Comparison of ENCODE assay signal across 8 cellular contexts in the genomic region with DNA sequence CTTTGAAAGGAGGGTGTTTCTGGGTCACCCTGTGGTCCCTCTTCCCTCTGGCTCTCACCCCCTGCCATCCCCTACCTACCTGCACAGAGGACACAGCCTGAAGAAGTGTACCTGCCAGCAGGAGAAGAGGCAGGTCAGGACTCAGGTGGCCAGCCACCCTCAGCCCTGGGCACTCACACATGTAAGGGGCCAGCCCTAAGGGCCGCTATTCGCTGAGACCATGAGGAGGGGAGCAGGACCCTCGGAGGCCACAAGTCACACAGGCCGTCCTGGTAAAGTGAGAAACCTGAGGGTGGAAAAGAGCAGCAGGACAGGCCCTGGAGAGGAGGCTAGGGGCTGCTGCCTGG. TPM values are rescaled to one million over a fixed set of nuclear protein-coding genes. Genes with fewer than 3 reads are reported as not detected.
DNase-seq lines count a peak whose midpoint lies in the region; ATAC-seq and TF ChIP-seq lines count a peak whose summit lies in the region.

No MANE protein-coding gene starts in this region.

- H3K36me3 Mint-ChIP-seq in Calu3 (ENCODE audit: insufficient read depth, unreplicated experiment) (peaks cover 50% of the 10 kb centered on the region), neural progenitor cell (peaks cover 16% of the 10 kb centered on the region)

- CTCF ChIA-PET in Calu3 (lab: Charles Lee), result interaction anchor here (1.1 to 2.6 kb wide), 2 partner anchors 19 to 32 kb away, joined by 3 to 21 read pairs; a partner anchor contains a TSS
- CTCF ChIA-PET in IMR-90 (lab: Yijun Ruan, JAX), result interaction anchor here (0.6 to 1.1 kb wide), 3 partner anchors 16 to 21 kb away, joined by 3 to 4 read pairs (median 3); no protein-coding TSS in a partner anchor

- H3K4me3 ChIP-seq in IMR-90 (ENCODE audit: insufficient read depth, low read depth, low read length), result peak overlapping the region; percentile 66
- peak overlapping the region; percentile 83 to 85 for H3K4me3 ChIP-seq in duodenal mucosa (ENCODE audit: low read depth in 1 of 2, low read length in 2 of 2)
- peak overlapping the region; percentile 53 for H3K4me3 ChIP-seq in neural progenitor cell

- peak overlapping the region; percentile 94 for H3K4ac ChIP-seq in IMR-90 (ENCODE audit: low read depth, low read length)

- ATAC-seq in IMR-90 (ENCODE audit: low read depth), result no peak
- ATAC-seq in HG02973 (IDR thresholded peaks at IDR 0.05; ENCODE audit: unreplicated experiment), result no peak

- peak overlapping the region; percentile 93; the same call in 1 of the 2 replicates for H3K14ac ChIP-seq in IMR-90 (replicated peaks; ENCODE audit: low read depth, low read length)

- H3K27me3 ChIP-seq in IMR-90 (ENCODE audit: control insufficient read depth, insufficient read depth, low read length) (no peaks in the 10 kb centered on the region), duodenal mucosa (ENCODE audit: control insufficient read depth in 1 of 2, insufficient read depth in 2 of 2, low read length in 2 of 2) (no peaks in the 10 kb centered on the region), neural progenitor cell (peaks cover 29% of the 10 kb centered on the region)

- peaks cover 20% of the 10 kb centered on the region; the same call in 1 of the 2 replicates for H3K9me1 ChIP-seq in IMR-90 (ENCODE audit: insufficient read depth, low read length)

- H3K4me1 ChIP-seq in IMR-90 (ENCODE audit: control insufficient read depth, insufficient read depth, low read length) (peaks cover 13% of the 10 kb centered on the region), duodenal mucosa (ENCODE audit: control insufficient read depth in 1 of 2, insufficient read depth in 2 of 2, low read length in 2 of 2) (peaks cover 21 to 23% of the 10 kb centered on the region in 2 donors), neural progenitor cell (peaks cover 14% of the 10 kb centered on the region)

- H3K4me2 ChIP-seq in IMR-90 (ENCODE audit: low read depth, low read length) (peak overlapping the region; percentile 99), neural progenitor cell (peak overlapping the region; percentile 85)

- peaks cover 14% of the 10 kb centered on the region for H3F3A ChIP-seq in neural progenitor cell (ENCODE audit: low read depth)

- no TSS peak for BruUV-seq in Calu3 (replicated peaks; lab: Mats Ljungman, UMichigan)
- no TSS peak for BruUV-seq in IMR-90 (replicated peaks; lab: Mats Ljungman, UMichigan)

- peak overlapping the region; percentile 54; the same call in 1 of the 2 replicates for H2BK120ac ChIP-seq in IMR-90 (ENCODE audit: low read depth, low read length)

- H2BK20ac ChIP-seq in IMR-90 (ENCODE audit: low read depth, low read length), result no peak overlapping the region

- H3K23ac ChIP-seq in IMR-90 (ENCODE audit: low read depth, low read length), result peak overlapping the region; percentile 70

- H2AFZ ChIP-seq in IMR-90 (replicated peaks; ENCODE audit: low read length, poor library complexity) (peak overlapping the region; percentile 96), neural progenitor cell (replicated peaks) (peak overlapping the region; percentile 60)

- no peak overlapping the region for H2BK15ac ChIP-seq in IMR-90 (ENCODE audit: low read depth, low read length)

- intact Hi-C loops in Calu3 (cut with micrococcal nuclease; ENCODE audit: unreplicated experiment) (loop anchor here (1.0 to 2.0 kb wide), 2 partner anchors 15 to 49 kb away; a partner anchor contains a TSS), IMR-90 (cut with micrococcal nuclease) (loop anchor here (1.0 kb wide), 1 partner anchor 16 kb away; no protein-coding TSS in a partner anchor)

- peaks cover 13% of the 10 kb centered on the region for H3K79me2 ChIP-seq in neural progenitor cell (ENCODE audit: low read depth)

- WGBS in IMR-90 (ENCODE audit: extremely low coverage in 2 of 2, insufficient read length in 1 of 2), 2 experiments, result no CpG with 5 or more reads among the region's 4 CpGs

- no peak for TF ChIP-seq POLR2A in IMR-90 (IDR thresholded peaks at IDR 0.05; ENCODE audit: low read depth, low read length)

- H3K36me3 ChIP-seq in IMR-90 (ENCODE audit: control insufficient read depth, insufficient read depth, low read length) (peaks cover 18% of the 10 kb centered on the region; the same call in 1 of the 2 replicates), duodenal mucosa (ENCODE audit: control insufficient read depth in 1 of 2, insufficient read depth in 2 of 2, low read length in 2 of 2) (peaks cover 3 to 20% of the 10 kb centered on the region in 2 donors), neural progenitor cell (no peaks in the 10 kb centered on the region)

- dilution Hi-C loops in IMR-90 (cut with HindIII; ENCODE audit: low sequenced_read_pairs, unreplicated experiment), result no loop called here

- H3K9me3 ChIP-seq in IMR-90 (ENCODE audit: control insufficient read depth, insufficient read depth, low read length) (no peaks in the 10 kb centered on the region), duodenal mucosa (ENCODE audit: control insufficient read depth in 1 of 2, low read length in 2 of 2) (no peaks in the 10 kb centered on the region), neural progenitor cell (ENCODE audit: low read depth) (no peaks in the 10 kb centered on the region)

- POLR2A ChIA-PET in IMR-90 (lab: Charles Lee; ENCODE audit: unreplicated experiment), result no interaction called here

- no peak overlapping the region for H3K56ac ChIP-seq in IMR-90 (ENCODE audit: extremely low read depth, insufficient read depth, low read length)

- peaks cover 13 to 31% of the 10 kb centered on the region in 2 experiments for H3K79me1 ChIP-seq in IMR-90 (ENCODE audit: low read depth in 1 of 2, low read length in 2 of 2)

- peak overlapping the region; percentile 79 for H4K5ac ChIP-seq in IMR-90 (ENCODE audit: low read depth, low read length)

- H3K27ac Mint-ChIP-seq in Calu3 (ENCODE audit: unreplicated experiment), result peak overlapping the region; percentile 88
- peak overlapping the region; percentile 61 for H3K27ac Mint-ChIP-seq in neural progenitor cell

- peak overlapping the region; percentile 99 for H2AK9ac ChIP-seq in IMR-90 (replicated peaks; ENCODE audit: low read depth, low read length, poor library complexity)

- H3K18ac ChIP-seq in IMR-90 (ENCODE audit: low read depth, low read length), result peak overlapping the region; percentile 12

- H4K20me1 ChIP-seq in IMR-90 (ENCODE audit: insufficient read depth, low read length) (no peaks in the 10 kb centered on the region), neural progenitor cell (ENCODE audit: low read depth) (no peaks in the 10 kb centered on the region)

- peak overlapping the region; percentile 95 for H2AK5ac ChIP-seq in IMR-90 (ENCODE audit: low read depth, low read length)

- peak overlapping the region; percentile 94 to 96 for H4K8ac ChIP-seq in IMR-90 (ENCODE audit: low read depth in 2 of 2, low read length in 2 of 2)

- TF ChIP-seq RAD21 in IMR-90 (IDR thresholded peaks at IDR 0.05; ENCODE audit: low read length), result no peak

- H3K4me3 Mint-ChIP-seq in Calu3 (ENCODE audit: low read depth, unreplicated experiment), result peak overlapping the region; percentile 90
- H3K4me3 Mint-ChIP-seq in neural progenitor cell, result peak overlapping the region; percentile 93

- H3K27me3 Mint-ChIP-seq in Calu3 (ENCODE audit: unreplicated experiment), result peaks cover 10% of the 10 kb centered on the region
- H3K27me3 Mint-ChIP-seq in neural progenitor cell (ENCODE audit: insufficient read depth, low read depth), result peaks cover 14% of the 10 kb centered on the region

- DNase-seq in Calu3, result no peak
- no peak for DNase-seq in IMR-90
- no peak for DNase-seq in neural progenitor cell (ENCODE audit: low spot score)
- no peak for DNase-seq in NCI-H1694 (lab: John Stamatoyannopoulos, UW)
- no peak for DNase-seq in activated effector memory CD4-positive, alpha-beta T cell treated with Interleukin-2 at 50 U/mL for 16 hours
- no peak for DNase-seq in KBM-7

- peak overlapping the region; percentile 76 for H3K9ac ChIP-seq in IMR-90 (ENCODE audit: low read depth, low read length)
- H3K9ac ChIP-seq in duodenal mucosa (ENCODE audit: low read depth in 1 of 2, low read length in 2 of 2), result peak overlapping the region; percentile 83 to 85
- H3K9ac ChIP-seq in neural progenitor cell, result peak overlapping the region; percentile 42

- in situ Hi-C loops in IMR-90 (cut with MboI; ENCODE audit: low sequenced_read_pairs), result no loop called here
- in situ Hi-C loops in KBM-7 (cut with MboI; ENCODE audit: low pct_unique_long_range_greater_than_20kb, low sequenced_read_pairs), result no loop called here

- H4K91ac ChIP-seq in IMR-90 (ENCODE audit: insufficient read depth, low read depth, low read length), result peak overlapping the region; percentile 85

- H3K4me1 Mint-ChIP-seq in Calu3 (ENCODE audit: low read depth, unreplicated experiment) (peaks cover 17% of the 10 kb centered on the region), neural progenitor cell (peaks cover 26% of the 10 kb centered on the region)

- H3K27ac ChIP-seq in IMR-90 (ENCODE audit: insufficient read depth, low read length) (peak overlapping the region; percentile 48; the same call in 1 of the 2 replicates), duodenal mucosa (ENCODE audit: low read depth, low read length) (no peak overlapping the region), neural progenitor cell (no peak overlapping the region)

- TF ChIP-seq CTCF in Calu3 (IDR thresholded peaks at IDR 0.05; ENCODE audit: unreplicated experiment) (no peak), IMR-90 (conservative IDR thresholded peaks at IDR 0.05; ENCODE audit: low read depth, low read length) (no peak), neural progenitor cell (IDR thresholded peaks at IDR 0.05) (no peak)

- H3K9me3 Mint-ChIP-seq in Calu3 (ENCODE audit: low read depth, unreplicated experiment) (no peaks in the 10 kb centered on the region), neural progenitor cell (no peaks in the 10 kb centered on the region)

- H2BK5ac ChIP-seq in IMR-90 (ENCODE audit: low read depth, low read length, poor library complexity, severe bottlenecking), result peak overlapping the region; percentile 32

RNA-seq across cellular contexts. Expression of a gene that starts 1.2 kb away (rescaled TPM):
- 61.4 and 61.5 TPM in 2 replicates for total RNA-seq in Calu3 (2022)
- total RNA-seq in IMR-90 (2012; rRNA removed), result 6.9 and 7.3 TPM in 2 replicates
- polyA plus RNA-seq in IMR-90 (2012; rRNA removed), result 50.4 and 51.5 TPM in 2 replicates
- polyA plus RNA-seq in IMR-90 (2012; cell fraction: cytosol; rRNA removed), result 19.6 and 20.7 TPM in 2 replicates
- 340 and 590 TPM in 2 replicates for polyA plus RNA-seq in IMR-90 (2012; cell fraction: nucleus; rRNA removed; ENCODE audit: low replicate concordance)
- total RNA-seq in neural progenitor cell (ENCODE audit: low replicate concordance), result 37.8 and 84.9 TPM in 2 replicates

RNA-seq across cellular contexts. Expression of a gene that starts 19.7 kb away (rescaled TPM):
- total RNA-seq in Calu3 (2022) (28.3 and 28.7 TPM in 2 replicates), IMR-90 (2012; rRNA removed) (6.6 and 6.9 TPM in 2 replicates), neural progenitor cell (ENCODE audit: low replicate concordance) (16.9 and 35.5 TPM in 2 replicates)
- polyA plus RNA-seq in IMR-90 (2012; rRNA removed), result 12.6 and 16.2 TPM in 2 replicates
- 10.4 and 15.2 TPM in 2 replicates for polyA plus RNA-seq in IMR-90 (2012; cell fraction: cytosol; rRNA removed)
- 16.8 and 30.7 TPM in 2 replicates for polyA plus RNA-seq in IMR-90 (2012; cell fraction: nucleus; rRNA removed; ENCODE audit: low replicate concordance)

RNA-seq across cellular contexts. Expression of a gene that starts 32.0 kb away (rescaled TPM):
- total RNA-seq in Calu3 (2022), result 25.3 and 27.1 TPM in 2 replicates
- total RNA-seq in IMR-90 (2012; rRNA removed), result 23.3 and 25.0 TPM in 2 replicates
- polyA plus RNA-seq in IMR-90 (2012; rRNA removed), result 35.6 and 35.9 TPM in 2 replicates
- polyA plus RNA-seq in IMR-90 (2012; cell fraction: cytosol; rRNA removed), result 29.6 TPM in 2 replicates
- polyA plus RNA-seq in IMR-90 (2012; cell fraction: nucleus; rRNA removed; ENCODE audit: low replicate concordance), result 49.6 and 76.9 TPM in 2 replicates
- total RNA-seq in neural progenitor cell (ENCODE audit: low replicate concordance), result 9.6 and 30.8 TPM in 2 replicates

RNA-seq across cellular contexts. Expression of a gene that starts 48.3 kb away (rescaled TPM):
- 7.3 and 7.8 TPM in 2 replicates for total RNA-seq in Calu3 (2022)
- 6.7 and 6.8 TPM in 2 replicates for total RNA-seq in IMR-90 (2012; rRNA removed)
- polyA plus RNA-seq in IMR-90 (2012; rRNA removed), result 4.8 TPM in 2 replicates
- 1.5 and 1.6 TPM in 2 replicates for polyA plus RNA-seq in IMR-90 (2012; cell fraction: cytosol; rRNA removed)
- polyA plus RNA-seq in IMR-90 (2012; cell fraction: nucleus; rRNA removed; ENCODE audit: low replicate concordance), result 7.1 and 14.8 TPM in 2 replicates
- 7.9 and 11.2 TPM in 2 replicates for total RNA-seq in neural progenitor cell (ENCODE audit: low replicate concordance)
